1 cellular context compared by ENCODE assay signal in the genomic region with DNA sequence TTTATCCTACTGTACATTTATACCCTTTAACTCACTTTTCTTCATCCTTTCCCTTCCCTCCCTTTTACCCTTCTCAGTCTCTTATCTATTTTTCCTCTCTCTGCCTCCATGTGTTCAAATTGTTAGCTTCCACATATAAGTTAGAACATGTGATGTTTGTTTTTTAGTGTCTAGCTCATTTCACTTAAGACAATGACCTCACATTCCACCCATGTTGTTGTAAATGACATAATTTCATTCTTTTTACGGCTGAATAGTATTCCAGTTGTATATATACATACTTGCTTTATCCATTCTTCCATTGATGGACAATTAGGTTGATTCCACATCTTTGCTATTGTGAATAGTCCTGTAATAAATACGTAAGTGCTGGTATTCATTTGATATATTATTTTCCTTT.
TF ChIP-seq lines count a peak whose summit lies in the region.

No MANE protein-coding gene starts in this region.

TF ChIP-seq in endothelial cell of umbilical vein, 7 proteins besides CTCF, POLR2A, EP300 and RAD21:
- TF ChIP-seq JUN (IDR thresholded peaks at IDR 0.05; ENCODE audit: borderline replicate concordance, insufficient read depth, insufficient read length, low read depth) = no peak
- TF ChIP-seq MYC (IDR thresholded peaks at IDR 0.05; ENCODE audit: low read depth, low read length) = no peak
- no peak for TF ChIP-seq GATA2 (IDR thresholded peaks at IDR 0.05; ENCODE audit: insufficient read depth, insufficient read length, low read depth, low read length)
- TF ChIP-seq FOS (IDR thresholded peaks at IDR 0.05; ENCODE audit: borderline replicate concordance, insufficient read depth, low read length) = no peak
- TF ChIP-seq, protein P1, sequence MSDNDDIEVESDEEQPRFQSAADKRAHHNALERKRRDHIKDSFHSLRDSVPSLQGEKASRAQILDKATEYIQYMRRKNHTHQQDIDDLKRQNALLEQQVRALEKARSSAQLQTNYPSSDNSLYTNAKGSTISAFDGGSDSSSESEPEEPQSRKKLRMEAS (IDR thresholded peaks at IDR 0.05; ENCODE audit: insufficient read depth, insufficient read length) = no peak
